9 cellular contexts compared by ENCODE assay signal in genomic region chr9:137311171-137311970, GRCh38. TPM values are rescaled to one million over a fixed set of nuclear protein-coding genes. Genes with fewer than 3 reads are reported as not detected.
DNase-seq lines count a peak whose midpoint lies in the region; ATAC-seq lines count a peak whose summit lies in the region.
"Had no signal": no experiment of that assay in that cellular context is flagged by ENCODE, and none has a peak within 500 bp of the region (broad histone marks: within the 10 kb centered on the region; RNA-seq: fewer than 3 reads in every experiment).

No MANE protein-coding gene starts in this region.

- no peak for ATAC-seq in HG02973 (IDR thresholded peaks at IDR 0.05; ENCODE audit: unreplicated experiment)

- intact Hi-C loops in posterior vena cava (cut with DNase I): no loop called here

- DNase-seq in NCI-H1417 (lab: John Stamatoyannopoulos, UW) (peak; percentile 6 to 69 (median 65)), NCI-H1417 treated with DMSO at 0.1 percent for 48 hours (lab: John Stamatoyannopoulos, UW) (no peak), NCI-H146 (lab: John Stamatoyannopoulos, UW) (peak; percentile 58), dermis blood vessel endothelial cell (peak; percentile 55), posterior vena cava (ENCODE audit: low spot score) (peak; percentile 75), HK-2 (ENCODE audit: unreplicated experiment) (no peak), HCEC 1CT (no peak)
- DNase-seq: Kasumi-1 had no signal

RNA-seq across cellular contexts. Expression of gene NRARP, which starts 9.3 kb away (rescaled TPM):
- total RNA-seq in dermis blood vessel endothelial cell: 64.3 and 82.2 TPM in 2 replicates
- total RNA-seq in posterior vena cava: 1 to 10 TPM; 5.6 to 9.0 TPM

RNA-seq across cellular contexts. Expression of gene TOR4A, which starts 33.8 kb away (rescaled TPM):
- total RNA-seq in dermis blood vessel endothelial cell (29.8 and 46.0 TPM in 2 replicates), posterior vena cava (1 to 10 TPM; 5.3 to 7.0 TPM)

RNA-seq across cellular contexts. Expression of gene NELFB, which starts 56.2 kb away (rescaled TPM):
- total RNA-seq in dermis blood vessel endothelial cell (55.3 and 83.7 TPM in 2 replicates), posterior vena cava (10 to 100 TPM; 33.3 to 36.7 TPM)

Comparison
In these comparisons a context has a peak if more than half of its experiments do, and no peak if none do; other contexts are left out.
1. DNase-seq: peak in NCI-H1417 (3 of 3), NCI-H146 (single experiment), dermis blood vessel endothelial cell (single experiment) and posterior vena cava (single experiment); none in NCI-H1417 treated with DMSO at 0.1 percent for 48 hours (single experiment), HK-2 (single experiment) and HCEC 1CT (single experiment).